ENCODE assay signal across 8 cellular contexts in the genomic region with DNA sequence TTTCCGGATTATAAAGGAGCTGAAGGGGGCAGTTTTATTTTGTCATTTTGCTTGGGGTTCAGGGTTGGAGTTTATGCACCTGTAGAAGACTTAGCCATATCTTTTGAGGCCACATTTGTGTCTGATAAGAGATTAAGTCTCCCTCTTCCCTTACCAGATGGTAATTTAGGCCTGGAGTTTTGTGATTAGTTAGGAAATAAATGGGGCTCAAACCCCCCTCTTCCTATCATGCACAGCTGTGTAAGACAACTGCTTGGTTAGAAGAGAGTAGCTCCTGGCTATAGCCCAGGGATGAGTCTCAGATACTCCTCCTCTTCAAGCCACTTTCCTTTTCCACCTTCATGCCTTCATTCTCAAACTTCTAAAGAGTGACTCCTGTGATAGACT. TPM values are rescaled to one million over a fixed set of nuclear protein-coding genes. Genes with fewer than 3 reads are reported as not detected.
DNase-seq lines count a peak whose midpoint lies in the region; ATAC-seq and TF ChIP-seq lines count a peak whose summit lies in the region.

No MANE protein-coding gene starts in this region.

- TF ChIP-seq CTCF in LNCaP clone FGC (IDR thresholded peaks at IDR 0.05; ENCODE audit: control insufficient read depth, extremely low read depth, insufficient read depth), result no peak

- H3K4me2 ChIP-seq in BLaER1, result peak overlapping the region; percentile 87

- peaks cover 13 to 27% of the 10 kb centered on the region in 2 donors for H3K4me1 Mint-ChIP-seq in natural killer cell treated with Interleukin-12 subunit alpha and Interleukin-12 subunit beta and Interleukin-15 and Interleukin-18, amount 100 ng/mL, for 72 hours (ENCODE audit: low read depth in 2 of 2)

- peak overlapping the region; percentile 78 for H3K4me3 Mint-ChIP-seq in natural killer cell treated with Interleukin-12 subunit alpha and Interleukin-12 subunit beta and Interleukin-15 and Interleukin-18, amount 100 ng/mL, for 72 hours

- peak overlapping the region in 1 of 2 donors; percentile 47 for H3K27ac Mint-ChIP-seq in natural killer cell treated with Interleukin-12 subunit alpha and Interleukin-12 subunit beta and Interleukin-15 and Interleukin-18, amount 100 ng/mL, for 72 hours

- H3K36me3 Mint-ChIP-seq in natural killer cell treated with Interleukin-12 subunit alpha and Interleukin-12 subunit beta and Interleukin-15 and Interleukin-18, amount 100 ng/mL, for 72 hours, result no peaks in the 10 kb centered on the region

- H3K4me3 ChIP-seq in BLaER1, result peak overlapping the region; percentile 95
- peak overlapping the region; percentile 78 for H3K4me3 ChIP-seq in LNCaP clone FGC (ENCODE audit: low read depth, low read length)
- H3K4me3 ChIP-seq in duodenal mucosa (ENCODE audit: low read depth in 1 of 2, low read length in 2 of 2), result peak overlapping the region; percentile 70 to 90

- no peaks in the 10 kb centered on the region for H3K9me3 Mint-ChIP-seq in natural killer cell treated with Interleukin-12 subunit alpha and Interleukin-12 subunit beta and Interleukin-15 and Interleukin-18, amount 100 ng/mL, for 72 hours

- peaks cover 12 to 15% of the 10 kb centered on the region in 2 donors for H3K27me3 Mint-ChIP-seq in natural killer cell treated with Interleukin-12 subunit alpha and Interleukin-12 subunit beta and Interleukin-15 and Interleukin-18, amount 100 ng/mL, for 72 hours

- no peak for DNase-seq in LNCaP clone FGC (ENCODE audit: low read depth)
- DNase-seq in natural killer cell treated with Interleukin-12 subunit alpha and Interleukin-12 subunit beta and Interleukin-15 and Interleukin-18, amount 100 ng/mL, for 72 hours (ENCODE audit: low spot score), result no peak
- no peak for DNase-seq in COLO829 (ENCODE audit: low spot score)
- DNase-seq in effector CD8-positive, alpha-beta T cell (lab: John Stamatoyannopoulos, UW), result no peak
- DNase-seq in NCI-H2227 (lab: John Stamatoyannopoulos, UW; ENCODE audit: unreplicated experiment), result no peak

- H3K9ac ChIP-seq in BLaER1 (peak overlapping the region; percentile 75), duodenal mucosa (ENCODE audit: low read depth in 1 of 2, low read length in 2 of 2) (peak overlapping the region; percentile 63 to 80)

- ATAC-seq in natural killer cell treated with Interleukin-12 subunit alpha and Interleukin-12 subunit beta and Interleukin-15 and Interleukin-18, amount 100 ng/mL, for 72 hours, result no peak
- ATAC-seq in GM21526 (IDR thresholded peaks at IDR 0.05; ENCODE audit: low FRiP score, unreplicated experiment), result no peak

- peaks cover 26% of the 10 kb centered on the region for H3K9me3 ChIP-seq in BLaER1
- peaks cover 0 to 7% of the 10 kb centered on the region in 2 donors for H3K9me3 ChIP-seq in duodenal mucosa (ENCODE audit: control insufficient read depth in 1 of 2, low read length in 2 of 2)

- H3K4me1 ChIP-seq in BLaER1, result peaks cover 21% of the 10 kb centered on the region
- H3K4me1 ChIP-seq in duodenal mucosa (ENCODE audit: control insufficient read depth in 1 of 2, insufficient read depth in 2 of 2, low read length in 2 of 2), result peaks cover 10 to 14% of the 10 kb centered on the region in 2 donors

- peaks cover 24% of the 10 kb centered on the region for H4K20me1 ChIP-seq in BLaER1

- H3K36me3 ChIP-seq in BLaER1 (peaks cover 11% of the 10 kb centered on the region; the same call in 1 of the 2 replicates), duodenal mucosa (ENCODE audit: control insufficient read depth in 1 of 2, insufficient read depth in 2 of 2, low read length in 2 of 2) (no peaks in the 10 kb centered on the region)

- H3K27ac ChIP-seq in BLaER1 (peak overlapping the region; percentile 40; the same call in 1 of the 2 replicates), duodenal mucosa (ENCODE audit: low read depth, low read length) (no peak overlapping the region)

- H3K27me3 ChIP-seq in BLaER1 (no peaks in the 10 kb centered on the region), duodenal mucosa (ENCODE audit: control insufficient read depth in 1 of 2, insufficient read depth in 2 of 2, low read length in 2 of 2) (no peaks in the 10 kb centered on the region)

RNA-seq across cellular contexts. Expression of a gene that starts 0.8 kb away (rescaled TPM):
- total RNA-seq in natural killer cell treated with Interleukin-12 subunit alpha and Interleukin-12 subunit beta and Interleukin-15 and Interleukin-18, amount 100 ng/mL, for 72 hours, result 10 to 100 TPM; 31.2 to 35.3 TPM
